In the genomic region with DNA sequence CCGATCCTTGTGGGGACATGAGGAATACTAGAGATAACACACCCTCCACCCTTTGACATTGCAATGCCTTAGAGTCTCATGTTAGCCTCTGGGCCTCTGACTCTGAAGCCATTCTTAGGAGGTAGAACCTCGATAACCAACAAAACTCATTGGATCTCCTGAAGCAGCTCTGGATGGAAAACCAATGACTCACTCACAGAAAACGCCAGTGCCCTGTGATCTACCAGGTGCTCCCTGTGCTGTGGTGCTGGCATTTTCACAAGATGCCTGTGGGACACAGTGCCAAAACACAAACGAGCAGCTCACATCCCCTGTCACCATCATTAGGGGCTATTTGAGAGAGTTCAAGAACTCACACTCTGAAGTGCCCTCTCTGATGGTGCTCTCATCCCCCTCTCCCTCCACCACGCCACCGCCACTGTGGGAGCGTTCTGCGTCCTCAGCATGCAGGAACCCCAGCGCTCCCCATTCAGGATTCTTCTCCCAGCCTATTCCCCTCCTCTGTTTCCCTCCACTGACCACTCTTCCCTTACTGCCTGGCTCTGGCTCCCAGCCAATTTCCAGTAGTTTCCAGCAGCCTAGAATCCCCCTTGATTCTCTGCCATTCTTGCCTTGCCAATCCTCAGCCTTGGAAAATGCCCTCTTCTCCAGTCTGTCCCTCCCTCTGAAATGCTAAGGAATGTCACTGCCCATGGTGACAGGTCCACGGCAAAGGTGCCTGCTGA, we compare ENCODE assay signal across 13 cellular contexts. TPM values are rescaled to one million over a fixed set of nuclear protein-coding genes. Genes with fewer than 3 reads are reported as not detected.
DNase-seq lines count a peak whose midpoint lies in the region; ATAC-seq and TF ChIP-seq lines count a peak whose summit lies in the region.
"Had no signal": no experiment of that assay in that cellular context is flagged by ENCODE, and none has a peak within 500 bp of the region (broad histone marks: within the 10 kb centered on the region; RNA-seq: fewer than 3 reads in every experiment).

No MANE protein-coding gene starts in this region.

- H3K27ac Mint-ChIP-seq in activated naive CD4-positive, alpha-beta T cell treated with anti-CD3 and anti-CD28 coated beads for 36 hours: no peak overlapping the region
- H3K27ac Mint-ChIP-seq in stimulated activated effector memory CD8-positive, alpha-beta T cell treated with anti-CD3 and anti-CD28 coated beads, Interleukin-12 subunit alpha, Interleukin-12 subunit beta, amount 100 ng/mL, for 72 hours: no peak overlapping the region
- H3K27ac Mint-ChIP-seq: activated naive CD4-positive, alpha-beta T cell treated with anti-CD3 and anti-CD28 coated beads, Interleukin-2, amount 10 ng/mL, durations not matched to agents 7 days and 5 days had no signal

- no peaks in the 10 kb centered on the region for H3K27me3 ChIP-seq in fibroblast of lung (ENCODE audit: control insufficient read depth, insufficient read depth, low read length)
- H3K27me3 ChIP-seq in skeletal muscle tissue (ENCODE audit: control insufficient read depth in 3 of 3, insufficient read depth in 3 of 3, low read length in 3 of 3): no peaks in the 10 kb centered on the region

- H3K4me3 Mint-ChIP-seq in activated naive CD4-positive, alpha-beta T cell treated with anti-CD3 and anti-CD28 coated beads for 36 hours: no peak overlapping the region
- no peak overlapping the region for H3K4me3 Mint-ChIP-seq in stimulated activated effector memory CD8-positive, alpha-beta T cell treated with anti-CD3 and anti-CD28 coated beads, Interleukin-12 subunit alpha, Interleukin-12 subunit beta, amount 100 ng/mL, for 72 hours
- H3K4me3 Mint-ChIP-seq: activated naive CD4-positive, alpha-beta T cell treated with anti-CD3 and anti-CD28 coated beads, Interleukin-2, amount 10 ng/mL, durations not matched to agents 7 days and 5 days; effector memory CD8-positive, alpha-beta T cell had no signal

- H3K4me1 ChIP-seq in fibroblast of lung (ENCODE audit: control insufficient read depth, extremely low read depth, insufficient read depth, low read length): peaks cover 39% of the 10 kb centered on the region
- peaks cover 15 to 49% (median 43%) of the 10 kb centered on the region in 3 donors for H3K4me1 ChIP-seq in skeletal muscle tissue (ENCODE audit: control insufficient read depth in 3 of 3, insufficient read depth in 3 of 3, low read length in 3 of 3)

- peak overlapping the region; percentile 30 for H3K4me2 ChIP-seq in fibroblast of lung (ENCODE audit: extremely low read depth, insufficient read depth, low read length)
- H3K4me2 ChIP-seq: KMS-11 had no signal

- H3K9me3 ChIP-seq in fibroblast of lung (ENCODE audit: control insufficient read depth, insufficient read depth, low read depth, low read length) (no peaks in the 10 kb centered on the region), skeletal muscle tissue (ENCODE audit: control insufficient read depth in 3 of 3, low read length in 3 of 3) (no peaks in the 10 kb centered on the region)

- H3K27ac ChIP-seq in fibroblast of lung (ENCODE audit: insufficient read depth, low read length): peak overlapping the region; percentile 99
- H3K27ac ChIP-seq in skeletal muscle tissue (ENCODE audit: low read depth, low read length): peak overlapping the region; percentile 40
- H3K27ac ChIP-seq: KMS-11, parathyroid adenoma had no signal

- no peaks in the 10 kb centered on the region for H3K9me3 Mint-ChIP-seq in activated naive CD4-positive, alpha-beta T cell treated with anti-CD3 and anti-CD28 coated beads for 36 hours
- H3K9me3 Mint-ChIP-seq in stimulated activated effector memory CD8-positive, alpha-beta T cell treated with anti-CD3 and anti-CD28 coated beads, Interleukin-12 subunit alpha, Interleukin-12 subunit beta, amount 100 ng/mL, for 72 hours: no peaks in the 10 kb centered on the region
- H3K9me3 Mint-ChIP-seq: activated naive CD4-positive, alpha-beta T cell treated with anti-CD3 and anti-CD28 coated beads, Interleukin-2, amount 10 ng/mL, durations not matched to agents 7 days and 5 days; effector memory CD8-positive, alpha-beta T cell had no signal

- H3K9ac ChIP-seq in fibroblast of lung (ENCODE audit: insufficient read depth, low read length) (no peak overlapping the region), skeletal muscle tissue (ENCODE audit: low read depth in 1 of 3, low read length in 3 of 3) (peak overlapping the region in 1 of 3 donors; percentile 64)
- H3K9ac ChIP-seq: KMS-11, parathyroid adenoma had no signal

- H3K4me1 Mint-ChIP-seq in activated naive CD4-positive, alpha-beta T cell treated with anti-CD3 and anti-CD28 coated beads for 36 hours (ENCODE audit: low read depth): peaks cover 20% of the 10 kb centered on the region
- H3K4me1 Mint-ChIP-seq in stimulated activated effector memory CD8-positive, alpha-beta T cell treated with anti-CD3 and anti-CD28 coated beads, Interleukin-12 subunit alpha, Interleukin-12 subunit beta, amount 100 ng/mL, for 72 hours: peaks cover 59% of the 10 kb centered on the region

- H3K36me3 Mint-ChIP-seq in activated naive CD4-positive, alpha-beta T cell treated with anti-CD3 and anti-CD28 coated beads for 36 hours (ENCODE audit: low read depth): no peaks in the 10 kb centered on the region
- H3K36me3 Mint-ChIP-seq in stimulated activated effector memory CD8-positive, alpha-beta T cell treated with anti-CD3 and anti-CD28 coated beads, Interleukin-12 subunit alpha, Interleukin-12 subunit beta, amount 100 ng/mL, for 72 hours: peaks cover 16% of the 10 kb centered on the region

- no peak overlapping the region for H2AFZ ChIP-seq in fibroblast of lung (ENCODE audit: low read length)
- H2AFZ ChIP-seq: parathyroid adenoma had no signal

- peak; percentile 55 for DNase-seq in Daoy (ENCODE audit: low read depth)
- DNase-seq in RPMI7951 (ENCODE audit: low read depth): peak; percentile 77
- peak in 1 of 2 donors; percentile 82 for DNase-seq in fibroblast of lung (ENCODE audit: low read depth in 2 of 2)
- DNase-seq in activated naive CD4-positive, alpha-beta T cell treated with anti-CD3 and anti-CD28 coated beads for 36 hours: no peak
- DNase-seq in superior temporal gyrus (ENCODE audit: extremely low spot score): no peak
- no peak for DNase-seq in stimulated activated effector memory CD8-positive, alpha-beta T cell treated with anti-CD3 and anti-CD28 coated beads, Interleukin-12 subunit alpha, Interleukin-12 subunit beta, amount 100 ng/mL, for 72 hours (ENCODE audit: low spot score in 2 of 2)
- DNase-seq: activated naive CD4-positive, alpha-beta T cell treated with anti-CD3 and anti-CD28 coated beads, Interleukin-2, amount 10 ng/mL, durations not matched to agents 7 days and 5 days; effector memory CD8-positive, alpha-beta T cell; kidney had no signal

- no peak for TF ChIP-seq CTCF in fibroblast of lung (conservative IDR thresholded peaks at IDR 0.05 in 1 of 2, IDR thresholded peaks at IDR 0.05 in 1 of 2; ENCODE audit: low read depth in 1 of 2, low read length in 2 of 2)

- H3K4me3 ChIP-seq in fibroblast of lung (replicated peaks in 1 of 4; ENCODE audit: control extremely low read depth in 1 of 4, insufficient read depth in 1 of 4, low read depth in 3 of 4, low read length in 4 of 4) (no peak overlapping the region), skeletal muscle tissue (ENCODE audit: low read length in 3 of 3) (no peak overlapping the region)

- no peaks in the 10 kb centered on the region for H4K20me1 ChIP-seq in fibroblast of lung (ENCODE audit: control insufficient read depth, extremely low read depth, insufficient read depth, low read length)

- no peaks in the 10 kb centered on the region for H3K27me3 Mint-ChIP-seq in activated naive CD4-positive, alpha-beta T cell treated with anti-CD3 and anti-CD28 coated beads for 36 hours (ENCODE audit: low read depth)
- H3K27me3 Mint-ChIP-seq: effector memory CD8-positive, alpha-beta T cell had no signal

- no peak for ATAC-seq in stimulated activated effector memory CD8-positive, alpha-beta T cell treated with anti-CD3 and anti-CD28 coated beads, Interleukin-12 subunit alpha, Interleukin-12 subunit beta, amount 100 ng/mL, for 72 hours
- ATAC-seq in GM21723 (IDR thresholded peaks at IDR 0.05; ENCODE audit: unreplicated experiment): no peak
- ATAC-seq: effector memory CD8-positive, alpha-beta T cell had no signal

- CTCF ChIA-PET in activated naive CD4-positive, alpha-beta T cell treated with anti-CD3 and anti-CD28 coated beads for 36 hours (lab: Charles Lee): interaction anchor here (1.3 to 17.3 kb wide), 4 partner anchors 13 to 111 kb away, joined by 3 to 636 read pairs (median 26); partner anchors contain the start of genes CLCF1 and TMEM134

- no peaks in the 10 kb centered on the region for H3K79me2 ChIP-seq in fibroblast of lung (ENCODE audit: control insufficient read depth, insufficient read depth, low read length)

- intact Hi-C loops in activated naive CD4-positive, alpha-beta T cell treated with anti-CD3 and anti-CD28 coated beads for 36 hours (cut with micrococcal nuclease): loop anchor here (1.0 kb wide), 1 partner anchor 24 kb away; no protein-coding TSS in a partner anchor

- H3K36me3 ChIP-seq in fibroblast of lung (ENCODE audit: control insufficient read depth, insufficient read depth, low read length) (no peaks in the 10 kb centered on the region), skeletal muscle tissue (ENCODE audit: control insufficient read depth in 3 of 3, insufficient read depth in 3 of 3, low read length in 3 of 3) (no peaks in the 10 kb centered on the region)

RNA-seq across cellular contexts. Expression of gene POLD4, which starts 4.6 kb away (rescaled TPM):
- 54.2 and 56.2 TPM in 2 replicates for total RNA-seq in Daoy (2014; rRNA removed; shearing (Covaris generic))
- total RNA-seq in RPMI7951 (2014; rRNA removed; shearing (Covaris generic)): 68.0 and 85.3 TPM in 2 replicates
- total RNA-seq in fibroblast of lung: 28.5 and 32.4 TPM in 2 replicates
- polyA plus RNA-seq in fibroblast of lung: 33.3 and 36.3 TPM in 2 replicates
- polyA plus RNA-seq in fibroblast of lung (2012): 81.4 and 86.9 TPM in 2 replicates
- 12.6 and 12.9 TPM in 2 replicates for polyA minus RNA-seq in fibroblast of lung (ENCODE audit: low replicate concordance)
- 14.6 TPM for total RNA-seq in skeletal muscle tissue
- total RNA-seq in activated naive CD4-positive, alpha-beta T cell treated with anti-CD3 and anti-CD28 coated beads for 36 hours: 10 to 100 TPM; 40.7 to 42.0 TPM

RNA-seq across cellular contexts. Expression of gene CLCF1, which starts 15.4 kb away (rescaled TPM):
- total RNA-seq in Daoy (2014; rRNA removed; shearing (Covaris generic)): 7.1 TPM in 2 replicates
- total RNA-seq in RPMI7951 (2014; rRNA removed; shearing (Covaris generic)): 4.8 and 5.4 TPM in 2 replicates
- total RNA-seq in fibroblast of lung (2.3 and 3.6 TPM in 2 replicates), skeletal muscle tissue (1.0 TPM)
- 6.0 and 6.5 TPM in 2 replicates for polyA plus RNA-seq in fibroblast of lung
- 5.9 and 6.7 TPM in 2 replicates for polyA plus RNA-seq in fibroblast of lung (2012)
- polyA minus RNA-seq in fibroblast of lung (ENCODE audit: low replicate concordance): 10.7 and 14.4 TPM in 2 replicates
- total RNA-seq in activated naive CD4-positive, alpha-beta T cell treated with anti-CD3 and anti-CD28 coated beads for 36 hours: not detected

RNA-seq across cellular contexts. Expression of gene RAD9A, which starts 33.8 kb away (rescaled TPM):
- 9.0 and 11.3 TPM in 2 replicates for total RNA-seq in Daoy (2014; rRNA removed; shearing (Covaris generic))
- total RNA-seq in RPMI7951 (2014; rRNA removed; shearing (Covaris generic)): 8.5 and 13.8 TPM in 2 replicates
- total RNA-seq in fibroblast of lung (3.8 and 6.4 TPM in 2 replicates), skeletal muscle tissue (2.6 TPM)
- polyA plus RNA-seq in fibroblast of lung: 3.5 and 5.9 TPM in 2 replicates
- 5.5 and 9.3 TPM in 2 replicates for polyA plus RNA-seq in fibroblast of lung (2012)
- polyA minus RNA-seq in fibroblast of lung (ENCODE audit: low replicate concordance): 5.2 and 6.4 TPM in 2 replicates
- 10 to 100 TPM; 29.5 to 30.7 TPM for total RNA-seq in activated naive CD4-positive, alpha-beta T cell treated with anti-CD3 and anti-CD28 coated beads for 36 hours

RNA-seq across cellular contexts. Expression of gene PPP1CA, which starts 43.7 kb away (rescaled TPM):
- 220 and 273 TPM in 2 replicates for total RNA-seq in Daoy (2014; rRNA removed; shearing (Covaris generic))
- total RNA-seq in RPMI7951 (2014; rRNA removed; shearing (Covaris generic)): 300 and 345 TPM in 2 replicates
- 90.7 and 104 TPM in 2 replicates for total RNA-seq in fibroblast of lung
- polyA plus RNA-seq in fibroblast of lung: 135 and 218 TPM in 2 replicates
- 147 and 213 TPM in 2 replicates for polyA plus RNA-seq in fibroblast of lung (2012)
- 287 and 410 TPM in 2 replicates for polyA minus RNA-seq in fibroblast of lung (ENCODE audit: low replicate concordance)
- total RNA-seq in skeletal muscle tissue: 163 TPM
- total RNA-seq in activated naive CD4-positive, alpha-beta T cell treated with anti-CD3 and anti-CD28 coated beads for 36 hours: 100 to 1,000 TPM; 202 to 204 TPM

RNA-seq across cellular contexts. Expression of gene TBC1D10C, which starts 45.9 kb away (rescaled TPM):
- not detected in 2 replicates for total RNA-seq in Daoy (2014; rRNA removed; shearing (Covaris generic))
- total RNA-seq in RPMI7951 (2014; rRNA removed; shearing (Covaris generic)): not detected in 2 replicates
- total RNA-seq in fibroblast of lung (not detected in 2 replicates), skeletal muscle tissue (1.0 TPM)
- polyA plus RNA-seq in fibroblast of lung: 0.05 TPM in 1 of 2 replicates, not detected in the other
- 0.10 TPM in 1 of 2 replicates, not detected in the other for polyA plus RNA-seq in fibroblast of lung (2012)
- not detected in 2 replicates for polyA minus RNA-seq in fibroblast of lung (ENCODE audit: low replicate concordance)
- 10 to 100 TPM; 73.7 to 81.4 TPM for total RNA-seq in activated naive CD4-positive, alpha-beta T cell treated with anti-CD3 and anti-CD28 coated beads for 36 hours

Comparison
In these comparisons a context has a peak if more than half of its experiments do, and no peak if none do; other contexts are left out.
1. DNase-seq: peak in Daoy (single experiment) and RPMI7951 (single experiment); none in activated naive CD4-positive, alpha-beta T cell treated with anti-CD3 and anti-CD28 coated beads for 36 hours (single experiment), superior temporal gyrus (single experiment) and stimulated activated effector memory CD8-positive, alpha-beta T cell treated with anti-CD3 and anti-CD28 coated beads, Interleukin-12 subunit alpha, Interleukin-12 subunit beta, amount 100 ng/mL, for 72 hours (0 of 2).